Comparison of ENCODE assay signal across 9 cellular contexts in the genomic region with DNA sequence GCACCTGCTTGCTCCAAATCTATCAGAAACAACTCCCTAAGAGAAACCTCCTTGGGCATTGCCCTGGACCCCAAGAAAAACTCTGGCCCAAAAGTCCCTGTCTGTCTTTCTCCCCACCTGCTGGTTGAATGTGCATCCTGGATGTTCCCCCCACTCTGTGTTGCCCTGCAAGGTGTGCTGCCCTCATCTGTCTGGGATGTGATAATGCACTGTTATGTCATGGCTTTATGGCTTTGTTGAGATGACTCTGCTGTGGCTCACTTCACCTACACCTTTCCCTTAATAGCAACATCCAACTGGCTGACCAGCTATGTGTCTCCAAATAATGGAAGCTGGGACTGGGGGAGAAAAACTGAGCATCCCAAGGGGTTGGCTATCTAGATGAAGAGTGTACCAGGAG. TPM values are rescaled to one million over a fixed set of nuclear protein-coding genes. Genes with fewer than 3 reads are reported as not detected.
A peak's percentile ranks its signal among the peaks of the same experiment; 100 is the strongest.
DNase-seq lines count a peak whose midpoint lies in the region; ATAC-seq and FAIRE-seq lines count a peak whose summit lies in the region.
"Had no signal": no experiment of that assay in that cellular context is flagged by ENCODE, and none has a peak within 500 bp of the region (broad histone marks: within the 10 kb centered on the region; RNA-seq: fewer than 3 reads in every experiment).

No MANE protein-coding gene starts in this region.

- POLR2A ChIA-PET in naive thymus-derived CD8-positive, alpha-beta T cell (lab: Charles Lee) = no interaction called here

- peaks cover 41% of the 10 kb centered on the region for H3K36me3 Mint-ChIP-seq in activated naive CD4-positive, alpha-beta T cell treated with anti-CD3 and anti-CD28 coated beads for 36 hours (ENCODE audit: low read depth)
- peaks cover 12 to 45% (median 42%) of the 10 kb centered on the region in 3 donors for H3K36me3 Mint-ChIP-seq in naive thymus-derived CD8-positive, alpha-beta T cell

- CTCF ChIA-PET in activated naive CD4-positive, alpha-beta T cell treated with anti-CD3 and anti-CD28 coated beads for 36 hours (lab: Charles Lee) = interaction anchor here (0.6 to 3.6 kb wide), 15 partner anchors 13 to 340 kb away, joined by 3 to 42 read pairs (median 4); no protein-coding TSS in a partner anchor

- intact Hi-C loops in activated naive CD4-positive, alpha-beta T cell treated with anti-CD3 and anti-CD28 coated beads for 36 hours (cut with micrococcal nuclease) = loop anchor here (1.0 kb wide), 1 partner anchor 340 kb away; no protein-coding TSS in a partner anchor
- intact Hi-C loops in posterior cingulate gyrus (cut with DNase I) = no loop called here

- DNase-seq in GDM1 (lab: John Stamatoyannopoulos, UW) (peak; percentile 34), HTR-8/SVneo (ENCODE audit: insufficient read length, low spot score) (no peak), posterior cingulate gyrus (no peak), left lobe of liver (ENCODE audit: low spot score) (no peak)
- DNase-seq in activated naive CD4-positive, alpha-beta T cell treated with anti-CD3 and anti-CD28 coated beads for 36 hours = peak; percentile 63
- peak in 6 of 10 donors; percentile 22 to 75 (median 44) for DNase-seq in naive thymus-derived CD8-positive, alpha-beta T cell
- DNase-seq: left cardiac atrium had no signal

- H3K4me1 Mint-ChIP-seq in activated naive CD4-positive, alpha-beta T cell treated with anti-CD3 and anti-CD28 coated beads for 36 hours (ENCODE audit: low read depth) = peaks cover 32% of the 10 kb centered on the region
- H3K4me1 Mint-ChIP-seq in naive thymus-derived CD8-positive, alpha-beta T cell = peaks cover 17 to 43% (median 36%) of the 10 kb centered on the region in 4 donors

- ATAC-seq in naive thymus-derived CD8-positive, alpha-beta T cell = peak in 1 of 2 donors; percentile 18
- ATAC-seq in HG02973 (IDR thresholded peaks at IDR 0.05; ENCODE audit: unreplicated experiment) = no peak
- no peak for ATAC-seq in GM18511 (IDR thresholded peaks at IDR 0.05; ENCODE audit: unreplicated experiment)
- no peak for ATAC-seq in left lobe of liver
- ATAC-seq: left cardiac atrium had no signal

- no peak overlapping the region for H3K4me3 Mint-ChIP-seq in activated naive CD4-positive, alpha-beta T cell treated with anti-CD3 and anti-CD28 coated beads for 36 hours
- peak overlapping the region in 6 of 10 donors; percentile 12 to 96 (median 56) for H3K4me3 Mint-ChIP-seq in naive thymus-derived CD8-positive, alpha-beta T cell

- peaks cover 28% of the 10 kb centered on the region for H3K9me3 Mint-ChIP-seq in activated naive CD4-positive, alpha-beta T cell treated with anti-CD3 and anti-CD28 coated beads for 36 hours
- H3K9me3 Mint-ChIP-seq in naive thymus-derived CD8-positive, alpha-beta T cell = peaks cover 0 to 25% (median 8%) of the 10 kb centered on the region in 9 donors

- FAIRE-seq in HTR-8/SVneo (lab: Jason Lieb, UNC) = peak; percentile 40

- H3K27me3 Mint-ChIP-seq in activated naive CD4-positive, alpha-beta T cell treated with anti-CD3 and anti-CD28 coated beads for 36 hours (ENCODE audit: low read depth) = no peaks in the 10 kb centered on the region
- H3K27me3 Mint-ChIP-seq in naive thymus-derived CD8-positive, alpha-beta T cell = no peaks in the 10 kb centered on the region

- no peak overlapping the region for H3K27ac Mint-ChIP-seq in activated naive CD4-positive, alpha-beta T cell treated with anti-CD3 and anti-CD28 coated beads for 36 hours
- H3K27ac Mint-ChIP-seq in naive thymus-derived CD8-positive, alpha-beta T cell = peak overlapping the region in 7 of 10 donors; percentile 5 to 82 (median 16)

RNA-seq across cellular contexts. Expression of a gene that starts 2.6 kb away (rescaled TPM):
- total RNA-seq in activated naive CD4-positive, alpha-beta T cell treated with anti-CD3 and anti-CD28 coated beads for 36 hours = 1 to 10 TPM; 2.1 to 3.1 TPM
- total RNA-seq in naive thymus-derived CD8-positive, alpha-beta T cell = 1 to 10 TPM; 7.4 to 8.2 TPM
- polyA plus RNA-seq in naive thymus-derived CD8-positive, alpha-beta T cell = 1 to 10 TPM in 2 of 3 donors, under 1 TPM in 1; 0.88 to 2.7 (median 1.9) TPM
- 0.65 TPM for total RNA-seq in left lobe of liver

RNA-seq across cellular contexts. Expression of a gene that starts 19.0 kb away (rescaled TPM):
- 1 to 10 TPM; 2.8 to 3.5 TPM for total RNA-seq in activated naive CD4-positive, alpha-beta T cell treated with anti-CD3 and anti-CD28 coated beads for 36 hours
- total RNA-seq in naive thymus-derived CD8-positive, alpha-beta T cell = 1 to 10 TPM; 4.4 to 5.5 TPM
- polyA plus RNA-seq in naive thymus-derived CD8-positive, alpha-beta T cell = under 1 TPM; 0.52 to 0.82 (median 0.77) TPM
- 0.15 TPM for total RNA-seq in left lobe of liver

RNA-seq across cellular contexts. Expression of a gene that starts 25.4 kb away (rescaled TPM):
- 10 to 100 TPM in 1 of 2 experiments, 1 to 10 TPM in 1; 8.4 to 11.6 TPM for total RNA-seq in activated naive CD4-positive, alpha-beta T cell treated with anti-CD3 and anti-CD28 coated beads for 36 hours
- total RNA-seq in naive thymus-derived CD8-positive, alpha-beta T cell = 10 to 100 TPM; 29.1 to 32.4 TPM
- polyA plus RNA-seq in naive thymus-derived CD8-positive, alpha-beta T cell = 10 to 100 TPM; 17.8 to 22.6 (median 19.9) TPM
- 2.5 TPM for total RNA-seq in left lobe of liver

Comparison
In these comparisons a context has a peak if more than half of its experiments do, and no peak if none do; other contexts are left out.
1. DNase-seq: peak in GDM1 (single experiment), activated naive CD4-positive, alpha-beta T cell treated with anti-CD3 and anti-CD28 coated beads for 36 hours (single experiment) and naive thymus-derived CD8-positive, alpha-beta T cell (6 of 10); none in HTR-8/SVneo (single experiment), posterior cingulate gyrus (0 of 10) and left lobe of liver (single experiment).